Comparison of ENCODE assay signal across 18 cellular contexts in the genomic region with DNA sequence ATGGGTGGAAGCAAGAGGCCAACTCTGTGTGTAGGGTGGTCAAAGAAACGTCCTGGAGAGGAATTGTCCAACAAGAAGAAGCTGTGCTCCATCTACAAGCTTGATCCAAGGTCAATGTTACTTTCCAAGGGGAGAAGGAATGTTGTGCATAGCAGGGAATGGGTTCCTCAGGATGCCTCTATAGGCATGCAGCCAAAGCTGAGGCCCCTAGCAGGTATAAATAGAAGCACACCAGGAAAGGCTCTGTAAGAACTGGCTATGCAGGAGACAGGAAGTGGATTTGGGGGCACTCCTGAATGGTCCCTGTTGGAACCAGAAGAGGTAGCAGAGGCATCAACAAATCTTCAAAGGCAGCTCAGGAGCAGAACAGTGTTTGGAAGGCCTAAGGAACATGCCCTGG.
DNase-seq lines count a peak whose midpoint lies in the region; ATAC-seq and TF ChIP-seq lines count a peak whose summit lies in the region.
"Had no signal": no experiment of that assay in that cellular context is flagged by ENCODE, and none has a peak within 500 bp of the region (broad histone marks: within the 10 kb centered on the region; RNA-seq: fewer than 3 reads in every experiment).

No MANE protein-coding gene starts in this region.

- H3K23ac ChIP-seq in trophoblast cell (ENCODE audit: low read length), result no peak overlapping the region

- no peak overlapping the region for H2AFZ ChIP-seq in trophoblast cell (ENCODE audit: insufficient read depth, low read length, poor library complexity)

- H4K8ac ChIP-seq in trophoblast cell (ENCODE audit: low read depth, low read length), result no peak overlapping the region

- H3K4ac ChIP-seq in trophoblast cell (ENCODE audit: low read depth, low read length), result no peak overlapping the region

- intact Hi-C loops in heart right ventricle (cut with DNase I) (no loop called here), Right ventricle myocardium inferior (cut with DNase I) (no loop called here), left ventricle myocardium superior (cut with micrococcal nuclease) (no loop called here)

- H2AK5ac ChIP-seq in trophoblast cell (ENCODE audit: low read length), result no peak overlapping the region

- H3K4me3 ChIP-seq in heart right ventricle (no peak overlapping the region), trophoblast cell (ENCODE audit: low read depth, low read length) (no peak overlapping the region)
- H3K4me3 ChIP-seq: A549 had no signal

- H3K27ac ChIP-seq in heart right ventricle (peak overlapping the region in 6 of 10 donors; percentile 20 to 83 (median 54)), trophoblast cell (ENCODE audit: low read depth, low read length) (no peak overlapping the region)

- 6 to 11% methylated on average over 1 of the region's 1 CpG for WGBS in heart right ventricle, 2 donors
- WGBS in trophoblast cell (ENCODE audit: extremely low coverage, insufficient coverage, insufficient read length), result no CpG with 5 or more reads among the region's 1 CpG

- no peak overlapping the region for H2BK120ac ChIP-seq in trophoblast cell (ENCODE audit: insufficient read depth, low read length, poor library complexity)

- H2BK12ac ChIP-seq in trophoblast cell (ENCODE audit: low read length), result peak overlapping the region; percentile 13

- no peak overlapping the region for H3K18ac ChIP-seq in trophoblast cell (ENCODE audit: low read length)

- TF ChIP-seq CTCF in heart right ventricle (IDR thresholded peaks at IDR 0.05), result no peak

- no peak overlapping the region for H2BK5ac ChIP-seq in trophoblast cell (ENCODE audit: low read depth, low read length, poor library complexity)

- H4K91ac ChIP-seq in trophoblast cell (ENCODE audit: low read depth, low read length), result no peak overlapping the region

- H3K4me1 ChIP-seq in heart right ventricle (peaks cover 12 to 84% (median 61%) of the 10 kb centered on the region in 9 donors), trophoblast cell (ENCODE audit: control insufficient read depth in 1 of 2, insufficient read depth in 2 of 2, low read length in 2 of 2) (peaks cover 0 to 2% of the 10 kb centered on the region in 2 experiments)
- H3K4me1 ChIP-seq: Caco-2 had no signal

- H3K27me3 ChIP-seq in heart right ventricle, result no peaks in the 10 kb centered on the region
- H3K27me3 ChIP-seq in trophoblast cell (ENCODE audit: insufficient read depth, low read length), result no peaks in the 10 kb centered on the region

- H3K36me3 ChIP-seq in heart right ventricle (no peaks in the 10 kb centered on the region), trophoblast cell (ENCODE audit: control insufficient read depth in 1 of 2, insufficient read depth in 2 of 2, low read length in 2 of 2) (no peaks in the 10 kb centered on the region)

- no peaks in the 10 kb centered on the region for H3K79me2 ChIP-seq in trophoblast cell (ENCODE audit: control insufficient read depth, insufficient read depth, low read length, poor library complexity)

- ATAC-seq in heart right ventricle (peak in 6 of 8 donors; percentile 27 to 48 (median 32)), Right ventricle myocardium inferior (no peak), left ventricle myocardium superior (peak; percentile 46), HG02981 (IDR thresholded peaks at IDR 0.05; ENCODE audit: unreplicated experiment) (no peak), GM21367 (IDR thresholded peaks at IDR 0.05; ENCODE audit: unreplicated experiment) (no peak), GM19351 (IDR thresholded peaks at IDR 0.05; ENCODE audit: unreplicated experiment) (no peak)
- ATAC-seq: A549, PC-3 had no signal

- no peak overlapping the region for H3K9ac ChIP-seq in trophoblast cell (ENCODE audit: low read length)

- H3K9me3 ChIP-seq in heart right ventricle (no peaks in the 10 kb centered on the region), trophoblast cell (ENCODE audit: insufficient read depth, low read depth, low read length) (no peaks in the 10 kb centered on the region)
- H3K9me3 ChIP-seq: A549, Caco-2 had no signal

- no peak overlapping the region for H3K4me2 ChIP-seq in trophoblast cell (ENCODE audit: low read length)
- H3K4me2 ChIP-seq: A549 had no signal

- H4K12ac ChIP-seq in trophoblast cell (ENCODE audit: low read depth, low read length), result no peak overlapping the region

- no peak overlapping the region for H3K14ac ChIP-seq in trophoblast cell (ENCODE audit: low read length)

- DNase-seq in heart right ventricle, result no peak
- DNase-seq in Right ventricle myocardium inferior (ENCODE audit: missing footprints), result no peak
- DNase-seq in left ventricle myocardium superior, result no peak
- DNase-seq in trophoblast cell, result no peak
- DNase-seq: Caco-2; CD4-positive, alpha-beta T cell; H9; NCI-H1105 treated with DMSO at 0.1 percent for 48 hours; NCI-H1694; NCI-H2081 treated with DMSO at 0.1 percent for 48 hours; NCI-H510A treated with DMSO at 0.1 percent for 48 hours; NCI-H774; PC-3; RPMI8226 had no signal

- no peaks in the 10 kb centered on the region for H3K79me1 ChIP-seq in trophoblast cell (ENCODE audit: low read length)

Comparison
In these comparisons a context has a peak if more than half of its experiments do, and no peak if none do; other contexts are left out.
1. ATAC-seq: peak in heart right ventricle (6 of 8) and left ventricle myocardium superior (single experiment); none in Right ventricle myocardium inferior (single experiment), HG02981 (single experiment), GM21367 (single experiment) and GM19351 (single experiment).